ENCODE assay signal across 14 cellular contexts in genomic region chr6:6657085-6657819, GRCh38.
DNase-seq lines count a peak whose midpoint lies in the region; ATAC-seq and TF ChIP-seq lines count a peak whose summit lies in the region.
"Had no signal": no experiment of that assay in that cellular context is flagged by ENCODE, and none has a peak within 500 bp of the region (broad histone marks: within the 10 kb centered on the region; RNA-seq: fewer than 3 reads in every experiment).

No MANE protein-coding gene starts in this region.

- H3K27me3 ChIP-seq in CD4-positive, CD25-positive, alpha-beta regulatory T cell (ENCODE audit: control insufficient read depth, insufficient read depth, low read length) = no peaks in the 10 kb centered on the region
- no peaks in the 10 kb centered on the region for H3K27me3 ChIP-seq in DND-41 (ENCODE audit: insufficient read depth, low read length, poor library complexity)
- H3K27me3 ChIP-seq: breast epithelium had no signal

- no peaks in the 10 kb centered on the region for H3K79me2 ChIP-seq in DND-41 (ENCODE audit: insufficient read depth, low read length)

- no peak for TF ChIP-seq CTCF in DND-41 (IDR thresholded peaks at IDR 0.05; ENCODE audit: borderline replicate concordance, extremely low read depth, low read length, poor library complexity, severe bottlenecking)

- CTCF ChIA-PET in activated CD8-positive, alpha-beta T cell treated with anti-CD3 and anti-CD28 coated beads, Interleukin-2, amount 10 ng/mL, durations not matched to agents 7 days and 5 days (lab: Charles Lee) = interaction anchor here (1.5 kb wide), 1 partner anchor 43 kb away, joined by 3 read pairs; no protein-coding TSS in a partner anchor

- no peaks in the 10 kb centered on the region for H3K36me3 Mint-ChIP-seq in CD4-positive, CD25-positive, alpha-beta regulatory T cell
- peaks cover 51% of the 10 kb centered on the region for H3K36me3 Mint-ChIP-seq in activated CD8-positive, alpha-beta T cell treated with anti-CD3 and anti-CD28 coated beads, Interleukin-2, amount 10 ng/mL, durations not matched to agents 7 days and 5 days (ENCODE audit: low read depth)

- peaks cover 0 to 99% (median 41%) of the 10 kb centered on the region in 4 donors for H3K4me1 Mint-ChIP-seq in CD4-positive, CD25-positive, alpha-beta regulatory T cell
- peaks cover 99% of the 10 kb centered on the region for H3K4me1 Mint-ChIP-seq in activated CD8-positive, alpha-beta T cell treated with anti-CD3 and anti-CD28 coated beads, Interleukin-2, amount 10 ng/mL, durations not matched to agents 7 days and 5 days (ENCODE audit: low read depth)

- H3K27ac ChIP-seq in CD4-positive, CD25-positive, alpha-beta regulatory T cell (ENCODE audit: insufficient read depth, low read length, poor library complexity, severe bottlenecking) = peak overlapping the region; percentile 67
- peak overlapping the region; percentile 85 for H3K27ac ChIP-seq in DND-41 (ENCODE audit: low read length)
- peak overlapping the region; percentile 45 for H3K27ac ChIP-seq in mesodermal cell (ENCODE audit: low read depth, low read length, severe bottlenecking)
- H3K27ac ChIP-seq: breast epithelium, thoracic aorta had no signal

- no peak overlapping the region for H3K4me2 ChIP-seq in DND-41 (ENCODE audit: insufficient read depth, low read length)

- no peaks in the 10 kb centered on the region; the same call in 1 of the 2 replicates for H4K20me1 ChIP-seq in DND-41 (ENCODE audit: insufficient read depth, low read length)

- ATAC-seq in CD4-positive, CD25-positive, alpha-beta regulatory T cell (ENCODE audit: low read depth in 2 of 2) = no peak
- ATAC-seq in DND-41 (ENCODE audit: insufficient read depth, low read depth) = no peak
- no peak for ATAC-seq in activated CD8-positive, alpha-beta T cell treated with anti-CD3 and anti-CD28 coated beads, Interleukin-2, amount 10 ng/mL, durations not matched to agents 7 days and 5 days
- ATAC-seq: left colon had no signal

- no peaks in the 10 kb centered on the region for H3K36me3 ChIP-seq in CD4-positive, CD25-positive, alpha-beta regulatory T cell (ENCODE audit: control insufficient read depth, insufficient read depth, low read length)
- no peaks in the 10 kb centered on the region for H3K36me3 ChIP-seq in DND-41 (ENCODE audit: insufficient read depth, low read length)
- H3K36me3 ChIP-seq in mesodermal cell (ENCODE audit: control insufficient read depth, insufficient read depth, low read length) = no peaks in the 10 kb centered on the region
- H3K36me3 ChIP-seq: breast epithelium, thoracic aorta had no signal

- no peak overlapping the region for H3K4me3 Mint-ChIP-seq in CD4-positive, CD25-positive, alpha-beta regulatory T cell
- H3K4me3 Mint-ChIP-seq in activated CD8-positive, alpha-beta T cell treated with anti-CD3 and anti-CD28 coated beads, Interleukin-2, amount 10 ng/mL, durations not matched to agents 7 days and 5 days = no peak overlapping the region
- H3K4me3 Mint-ChIP-seq: nephron had no signal

- peaks cover 0 to 2% (median 0%) of the 10 kb centered on the region in 7 donors for H3K9me3 Mint-ChIP-seq in CD4-positive, CD25-positive, alpha-beta regulatory T cell
- H3K9me3 Mint-ChIP-seq in activated CD8-positive, alpha-beta T cell treated with anti-CD3 and anti-CD28 coated beads, Interleukin-2, amount 10 ng/mL, durations not matched to agents 7 days and 5 days (ENCODE audit: insufficient read depth) = peaks cover 4% of the 10 kb centered on the region
- H3K9me3 Mint-ChIP-seq: nephron had no signal

- H3K9ac ChIP-seq in DND-41 (ENCODE audit: low read depth, low read length) = no peak overlapping the region

- DNase-seq in CD4-positive, CD25-positive, alpha-beta regulatory T cell = no peak
- DNase-seq in DND-41 (peak; percentile 30), HPDE6-E6E7 (ENCODE audit: extremely low spot score) (no peak), Ammon's horn (ENCODE audit: low spot score) (no peak)
- DNase-seq in activated CD8-positive, alpha-beta T cell treated with anti-CD3 and anti-CD28 coated beads, Interleukin-2, amount 10 ng/mL, durations not matched to agents 7 days and 5 days = no peak
- DNase-seq in activated effector memory CD4-positive, alpha-beta T cell treated with anti-CD3 and anti-CD28 coated beads, Interleukin-2, amount 50 U/mL, for 16 hours = no peak
- DNase-seq: activated T-cell treated with anti-CD3 and anti-CD28 coated beads for 4 hours, COR-L47, left colon, NCI-H526 treated with DMSO at 0.1 percent for 48 hours had no signal

- H3K4me3 ChIP-seq in CD4-positive, CD25-positive, alpha-beta regulatory T cell (ENCODE audit: low read depth, low read length) = no peak overlapping the region
- H3K4me3 ChIP-seq in DND-41 (ENCODE audit: low read depth in 1 of 2, low read length in 2 of 2) (no peak overlapping the region), mesodermal cell (ENCODE audit: extremely low read depth, insufficient read depth, low read length, poor library complexity, severe bottlenecking) (no peak overlapping the region)
- H3K4me3 ChIP-seq: breast epithelium, thoracic aorta had no signal

- POLR2A ChIA-PET in activated CD8-positive, alpha-beta T cell treated with anti-CD3 and anti-CD28 coated beads, Interleukin-2, amount 10 ng/mL, durations not matched to agents 7 days and 5 days (lab: Charles Lee) = interaction anchor here (0.9 kb wide), 1 partner anchor 22 kb away, joined by 3 read pairs; no protein-coding TSS in a partner anchor

- H2AFZ ChIP-seq in DND-41 (ENCODE audit: low read depth, low read length) = no peak overlapping the region

- H3K27me3 Mint-ChIP-seq in CD4-positive, CD25-positive, alpha-beta regulatory T cell = peaks cover 6% of the 10 kb centered on the region
- no peaks in the 10 kb centered on the region for H3K27me3 Mint-ChIP-seq in activated CD8-positive, alpha-beta T cell treated with anti-CD3 and anti-CD28 coated beads, Interleukin-2, amount 10 ng/mL, durations not matched to agents 7 days and 5 days (ENCODE audit: low read depth)

- 91 to 96% methylated on average over 7 to 8 of the region's 8 CpGs for WGBS in mesodermal cell (ENCODE audit: insufficient coverage in 2 of 2), 2 experiments

- peaks cover 60% of the 10 kb centered on the region for H3K4me1 ChIP-seq in CD4-positive, CD25-positive, alpha-beta regulatory T cell (ENCODE audit: control insufficient read depth, insufficient read depth, low read length, poor library complexity, severe bottlenecking)
- H3K4me1 ChIP-seq in DND-41 (ENCODE audit: insufficient read depth, low read length) = peaks cover 77% of the 10 kb centered on the region
- peaks cover 4% of the 10 kb centered on the region for H3K4me1 ChIP-seq in mesodermal cell (ENCODE audit: control insufficient read depth, insufficient read depth, low read length, poor library complexity, severe bottlenecking)
- H3K4me1 ChIP-seq: breast epithelium had no signal

- H3K27ac Mint-ChIP-seq in CD4-positive, CD25-positive, alpha-beta regulatory T cell = peak overlapping the region; percentile 27 to 93 (median 89)
- H3K27ac Mint-ChIP-seq in activated CD8-positive, alpha-beta T cell treated with anti-CD3 and anti-CD28 coated beads, Interleukin-2, amount 10 ng/mL, durations not matched to agents 7 days and 5 days = peak overlapping the region; percentile 93

- no peaks in the 10 kb centered on the region for H3K9me3 ChIP-seq in CD4-positive, CD25-positive, alpha-beta regulatory T cell (ENCODE audit: control insufficient read depth in 2 of 2, low read length in 2 of 2)
- H3K9me3 ChIP-seq in DND-41 (ENCODE audit: insufficient read depth, low read length, severe bottlenecking) (no peaks in the 10 kb centered on the region), mesodermal cell (ENCODE audit: control insufficient read depth, low read length) (peaks cover 6% of the 10 kb centered on the region)
- H3K9me3 ChIP-seq: breast epithelium, thoracic aorta had no signal
